1 cellular context compared by ENCODE assay signal in genomic region chr16:4693296-4693955, GRCh38.
A peak's percentile ranks its signal among the peaks of the same experiment; 100 is the strongest.
TF ChIP-seq lines count a peak whose summit lies in the region.

NUDT16L1 (plus strand) TSS chr16:4693562; CDS start chr16:4693727, 165 bp downstream.

TF ChIP-seq in GM12878, 131 proteins besides CTCF, POLR2A, EP300 and RAD21 (continued from another document):
- TF ChIP-seq SUPT20H (IDR thresholded peaks at IDR 0.05; ENCODE audit: borderline replicate concordance, control insufficient read depth, low read depth, low read length) (no peak), SMAD1 (IDR thresholded peaks at IDR 0.05; ENCODE audit: low read depth, partially characterized antibody) (no peak), BMI1 (IDR thresholded peaks at IDR 0.05; ENCODE audit: borderline replicate concordance) (no peak), POLR2AphosphoS2 (IDR thresholded peaks at IDR 0.05; ENCODE audit: low read depth, low read length) (peak; percentile 66; the same call in 1 of the 2 replicates), SMC3 (IDR thresholded peaks at IDR 0.05; ENCODE audit: borderline replicate concordance, low read length) (no peak; the same call in 1 of the 2 replicates), NFIC (IDR thresholded peaks at IDR 0.05; ENCODE audit: low read depth, low read length) (no peak), IRF5 (IDR thresholded peaks at IDR 0.05; ENCODE audit: borderline replicate concordance) (no peak), SIX5 (IDR thresholded peaks at IDR 0.05; ENCODE audit: low read depth, low read length, severe bottlenecking) (no peak), NFYA (IDR thresholded peaks at IDR 0.05; ENCODE audit: borderline replicate concordance, low read depth, low read length) (no peak), SKIL (IDR thresholded peaks at IDR 0.05; ENCODE audit: low read depth, poor library complexity, severe bottlenecking) (no peak), RCOR1 (conservative IDR thresholded peaks at IDR 0.05; ENCODE audit: low read depth, low read length) (no peak), NR2F1 (conservative IDR thresholded peaks at IDR 0.05) (peak; percentile 85), USF1 (IDR thresholded peaks at IDR 0.05; ENCODE audit: borderline replicate concordance, extremely low read length, insufficient read depth, low read depth, low read length) (no peak), CHD4 (IDR thresholded peaks at IDR 0.05) (no peak), CHD2 (IDR thresholded peaks at IDR 0.05; ENCODE audit: borderline replicate concordance, low read depth, low read length) (peak; percentile 75), CEBPZ (IDR thresholded peaks at IDR 0.05; ENCODE audit: low read depth, low read length) (no peak), ZNF274 (IDR thresholded peaks at IDR 0.05; ENCODE audit: insufficient read depth, insufficient read length) (no peak), TCF12 (IDR thresholded peaks at IDR 0.05; ENCODE audit: low read depth, low read length) (no peak), PRDM15 (CRISPR knock-in tag; IDR thresholded peaks at IDR 0.05) (no peak), SREBF1 (IDR thresholded peaks at IDR 0.05; ENCODE audit: low read length) (no peak), IRF3 (IDR thresholded peaks at IDR 0.05) (peak; percentile 85), BCL3 (IDR thresholded peaks at IDR 0.05; ENCODE audit: borderline replicate concordance, insufficient read depth, low read depth, low read length, poor library complexity, severe bottlenecking) (peak; percentile 81), JUND (IDR thresholded peaks at IDR 0.05; ENCODE audit: low read depth, low read length) (no peak), ZBTB4 (CRISPR knock-in tag; IDR thresholded peaks at IDR 0.05) (no peak), MTA3 (IDR thresholded peaks at IDR 0.05; ENCODE audit: borderline replicate concordance, low read length) (no peak), ZNF687 (IDR thresholded peaks at IDR 0.05) (no peak), MYC (IDR thresholded peaks at IDR 0.05; ENCODE audit: insufficient read depth, insufficient read length, insufficient replicate concordance, low read length, severe bottlenecking) (peak; percentile 25), BHLHE40 (IDR thresholded peaks at IDR 0.05; ENCODE audit: borderline replicate concordance in 1 of 2, low read depth in 2 of 2, low read length in 1 of 2) (peak in 1 of 2 experiments; percentile 52; a peak in 1 of 4 replicates), CHD1 (IDR thresholded peaks at IDR 0.05; ENCODE audit: low read depth, low read length) (no peak), GATAD2B (conservative IDR thresholded peaks at IDR 0.05; ENCODE audit: low read depth) (no peak; the same call in 1 of the 2 replicates)
TF ChIP-seq in GM12878: peak in this region for 33.
